ENCODE assay signal across 7 cellular contexts in the genomic region with DNA sequence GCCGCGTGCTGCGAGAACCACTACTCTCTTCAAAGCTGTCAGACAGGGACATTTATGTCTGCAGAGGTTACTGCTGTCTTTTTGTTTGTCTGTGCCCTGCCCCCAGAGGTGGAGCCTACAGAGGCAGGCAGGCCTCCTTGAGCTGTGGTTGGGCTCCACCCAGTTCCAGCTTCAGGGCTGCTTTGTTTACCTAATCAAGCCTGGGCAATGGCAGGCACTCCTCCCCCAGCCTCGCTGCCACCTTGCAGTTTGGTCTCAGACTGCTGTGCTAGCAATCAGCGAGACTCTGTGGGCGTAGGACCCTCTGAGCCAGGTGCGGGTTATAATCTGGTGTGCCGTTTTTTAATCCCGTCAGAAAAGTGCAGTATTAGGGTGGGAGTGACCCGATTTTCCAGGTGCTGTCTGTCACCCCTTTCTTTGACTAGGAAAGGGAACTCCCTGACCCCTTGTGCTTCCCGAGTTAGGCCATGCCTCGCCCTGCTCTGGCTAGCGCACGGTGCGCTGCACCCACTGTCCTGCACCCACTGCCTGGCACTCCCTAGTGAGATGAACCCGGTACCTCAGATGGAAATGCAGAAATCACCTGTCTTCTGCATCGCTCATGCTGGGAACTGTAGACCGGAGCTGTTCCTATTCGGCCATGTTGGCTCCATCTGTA.
A peak's percentile ranks its signal among the peaks of the same experiment; 100 is the strongest.
DNase-seq lines count a peak whose midpoint lies in the region; ATAC-seq and TF ChIP-seq lines count a peak whose summit lies in the region.
"Not testable (repeated sequence)": the region's sequence is repeated elsewhere in the genome, so short reads cannot be mapped to it uniquely, and the experiment has no call there.

No MANE protein-coding gene starts in this region.

- POLR2A ChIA-PET in WTC11 (lab: Charles Lee), result not testable (repeated sequence)

- not testable (repeated sequence) for ATAC-seq in WTC11

- H3K56ac ChIP-seq in mesendoderm (ENCODE audit: low read length), result not testable (repeated sequence)

- peak overlapping the region; percentile 60 for H3K27ac Mint-ChIP-seq in WTC11

- not testable (repeated sequence) for H3K18ac ChIP-seq in mesendoderm (ENCODE audit: low read length)

- H3K4me3 ChIP-seq in hepatocyte; mesendoderm (ENCODE audit: low read length): not testable (repeated sequence)

- H3K23ac ChIP-seq in mesendoderm (ENCODE audit: low read length), result not testable (repeated sequence)

- not testable (repeated sequence) for H3K4me1 ChIP-seq in hepatocyte (ENCODE audit: insufficient read depth); mesendoderm (ENCODE audit: control insufficient read depth, low read depth, low read length)

- H3K27me3 Mint-ChIP-seq in WTC11 (ENCODE audit: low read depth), result not testable (repeated sequence)

- not testable (repeated sequence) for H3K79me1 ChIP-seq in mesendoderm (ENCODE audit: low read length)

- H3K4me1 Mint-ChIP-seq in WTC11, result peaks cover 26% of the 10 kb centered on the region

- not testable (repeated sequence) for H2AFZ ChIP-seq in hepatocyte

- not testable (repeated sequence) for H3K36me3 Mint-ChIP-seq in WTC11

- not testable (repeated sequence) for H4K20me1 ChIP-seq in hepatocyte (ENCODE audit: insufficient read depth, poor library complexity, severe bottlenecking)

- H2BK15ac ChIP-seq in mesendoderm (replicated peaks; ENCODE audit: low read depth), result not testable (repeated sequence)

- H2BK5ac ChIP-seq in mesendoderm (ENCODE audit: low read length), result not testable (repeated sequence)

- not testable (repeated sequence) for H3K9me3 Mint-ChIP-seq in WTC11

- not testable (repeated sequence) for H3K27me3 ChIP-seq in hepatocyte; mesendoderm (ENCODE audit: insufficient read depth, low read length, poor library complexity)

- H3K36me3 ChIP-seq in hepatocyte (replicated peaks; ENCODE audit: insufficient read depth, low read depth); mesendoderm (ENCODE audit: control insufficient read depth, insufficient read depth, low read length): not testable (repeated sequence)

- not testable (repeated sequence) for H3K4ac ChIP-seq in mesendoderm (ENCODE audit: low read depth, low read length)

- CTCF ChIA-PET in WTC11 (lab: Charles Lee), result interaction anchor here (1.0 kb wide), 1 partner anchor 134 kb away, joined by 3 read pairs; no protein-coding TSS in a partner anchor

- H3K9me2 ChIP-seq in hepatocyte (replicated peaks; ENCODE audit: insufficient read depth), result not testable (repeated sequence)

- H4K5ac ChIP-seq in mesendoderm (ENCODE audit: low read length), result not testable (repeated sequence)

- not testable (repeated sequence) for H3K27ac ChIP-seq in hepatocyte; mesendoderm (ENCODE audit: low read depth, low read length)

- H3K4me3 Mint-ChIP-seq in WTC11, result peak overlapping the region; percentile 50

- TF ChIP-seq CTCF in WTC11 (IDR thresholded peaks at IDR 0.05); hepatocyte (IDR thresholded peaks at IDR 0.05; ENCODE audit: poor library complexity): not testable (repeated sequence)

- H3K4me2 ChIP-seq in hepatocyte, result peak overlapping the region; percentile 65
- H3K4me2 ChIP-seq in mesendoderm (ENCODE audit: low read length), result not testable (repeated sequence)

- H2BK120ac ChIP-seq in mesendoderm (ENCODE audit: low read depth, low read length), result not testable (repeated sequence)

- H4K8ac ChIP-seq in mesendoderm (ENCODE audit: low read depth, low read length), result not testable (repeated sequence)

- not testable (repeated sequence) for H2AK5ac ChIP-seq in mesendoderm (ENCODE audit: low read length)

- not testable (repeated sequence) for H3K79me2 ChIP-seq in hepatocyte; mesendoderm (ENCODE audit: control insufficient read depth, insufficient read depth, low read length)

- not testable (repeated sequence) for H3K9me3 ChIP-seq in hepatocyte (ENCODE audit: low read depth)

- WGBS in hepatocyte (ENCODE audit: low lambda C conversion rate, missing lambda C conversion rate), result 65% methylated on average over 19 of the region's 19 CpGs
- no CpG with 5 or more reads among the region's 19 CpGs for WGBS in mesendoderm (ENCODE audit: extremely low coverage, insufficient coverage, low lambda C conversion rate)

- DNase-seq in DMS153 (lab: John Stamatoyannopoulos, UW) (peak; percentile 79), HUDEP-2 (lab: John Stamatoyannopoulos, UW; ENCODE audit: unreplicated experiment in 76 of 76) (peak in 43 of 76 experiments; percentile 0 to 79 (median 19)), NCI-H146 (lab: John Stamatoyannopoulos, UW) (peak; percentile 59), NCI-H526 treated with DMSO at 0.1 percent for 48 hours (lab: John Stamatoyannopoulos, UW) (peak; percentile 52), WTC11 (ENCODE audit: low spot score) (peak; percentile 73), hepatocyte (ENCODE audit: low spot score) (peak; percentile 6), mesendoderm (peak; percentile 68)

- not testable (repeated sequence) for H3K9ac ChIP-seq in mesendoderm (ENCODE audit: low read length)

TF ChIP-seq in WTC11, 78 proteins besides CTCF, POLR2A, EP300 and RAD21:
- TF ChIP-seq FOXP4 (CRISPR knock-in tag; IDR thresholded peaks at IDR 0.05), result 0 out of 2 replicates have a peak, but pooled peaks have one; percentile 25
- TF ChIP-seq FOXK1 (CRISPR knock-in tag; IDR thresholded peaks at IDR 0.05), result peak; percentile 92
- TF ChIP-seq MAX (CRISPR knock-in tag; IDR thresholded peaks at IDR 0.05), result peak; percentile 23; the same call in 1 of the 2 replicates

Comparison
In these comparisons a context has a peak if more than half of its experiments do, and no peak if none do; other contexts are left out.
1. DNase-seq: peak in every context shown above with its lines; median percentile 79 in DMS153; 73 in WTC11; 68 in mesendoderm; 59 in NCI-H146; 52 in NCI-H526 treated with DMSO at 0.1 percent for 48 hours; 19 in HUDEP-2; 6 in hepatocyte.